In the genomic region with DNA sequence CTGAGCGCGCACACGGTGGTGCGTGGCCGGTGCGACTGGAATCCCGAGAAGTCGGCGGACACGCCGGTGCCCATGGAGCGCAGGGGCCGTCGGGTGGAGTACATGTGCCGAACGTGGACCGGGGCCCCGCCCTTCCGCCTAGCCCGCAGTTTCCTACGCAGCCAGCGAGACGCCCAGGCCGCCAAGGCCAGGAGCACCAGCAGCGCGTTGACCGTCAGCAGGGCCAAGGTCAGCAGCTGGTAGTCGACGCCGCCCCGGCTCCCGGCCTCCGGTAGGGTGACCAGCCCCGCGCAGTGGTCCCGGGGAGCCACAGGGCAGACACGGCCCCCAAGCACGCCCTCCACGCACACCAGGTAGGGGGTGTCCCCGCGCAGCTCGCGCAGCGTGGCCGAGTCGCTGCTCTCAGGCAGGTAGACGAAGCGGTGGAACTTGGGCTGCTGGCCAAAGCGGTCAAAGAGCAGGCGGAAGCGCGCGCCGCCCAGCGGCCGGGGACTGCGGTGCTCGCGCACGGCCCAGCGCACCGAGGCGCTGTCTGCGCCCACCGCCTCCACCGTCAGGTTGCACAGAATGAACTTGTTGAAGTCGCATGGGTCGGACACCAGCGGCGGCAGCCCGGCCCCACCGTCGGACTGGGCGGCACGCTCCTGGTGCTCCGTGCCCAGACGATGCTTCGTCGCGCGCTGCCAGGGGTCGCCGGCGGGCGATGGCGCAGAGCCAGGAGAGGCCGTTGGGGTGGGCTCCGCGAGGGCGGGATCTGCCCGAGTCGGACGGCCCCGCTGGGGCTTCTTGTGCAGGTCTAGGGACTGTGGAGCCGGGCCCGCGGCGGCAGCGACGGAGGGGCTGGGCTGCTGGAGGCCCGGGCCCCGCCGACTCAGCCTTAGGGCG, we compare ENCODE assay signal across 8 cellular contexts. TPM values are rescaled to one million over a fixed set of nuclear protein-coding genes. Genes with fewer than 3 reads are reported as not detected.
DNase-seq lines count a peak whose midpoint lies in the region; ATAC-seq and TF ChIP-seq lines count a peak whose summit lies in the region.

No MANE protein-coding gene starts in this region.

- no peak overlapping the region for H3K4me3 Mint-ChIP-seq in activated CD8-positive, alpha-beta T cell treated with anti-CD3 and anti-CD28 coated beads for 36 hours
- H3K4me3 Mint-ChIP-seq in nephron, result peak overlapping the region; percentile 77 to 96 (median 93)

- H3K27ac Mint-ChIP-seq in activated CD8-positive, alpha-beta T cell treated with anti-CD3 and anti-CD28 coated beads for 36 hours, result no peak overlapping the region
- no peak overlapping the region for H3K27ac Mint-ChIP-seq in nephron

- no peaks in the 10 kb centered on the region for H3K4me1 ChIP-seq in KMS-11 (ENCODE audit: low read depth, poor library complexity, severe bottlenecking)

- no peaks in the 10 kb centered on the region for H4K20me1 ChIP-seq in KMS-11 (ENCODE audit: insufficient read depth)

- POLR2A ChIA-PET in activated CD8-positive, alpha-beta T cell treated with anti-CD3 and anti-CD28 coated beads for 36 hours (lab: Charles Lee), result no interaction called here

- peaks cover 58% of the 10 kb centered on the region for H3K27me3 Mint-ChIP-seq in activated CD8-positive, alpha-beta T cell treated with anti-CD3 and anti-CD28 coated beads for 36 hours
- H3K27me3 Mint-ChIP-seq in nephron (ENCODE audit: low read depth), result peaks cover 7% of the 10 kb centered on the region

- no peaks in the 10 kb centered on the region for H3K9me3 Mint-ChIP-seq in activated CD8-positive, alpha-beta T cell treated with anti-CD3 and anti-CD28 coated beads for 36 hours
- H3K9me3 Mint-ChIP-seq in nephron, result no peaks in the 10 kb centered on the region

- DNase-seq in DMS153 (lab: John Stamatoyannopoulos, UW), result peak; percentile 79
- DNase-seq in activated CD8-positive, alpha-beta T cell treated with anti-CD3 and anti-CD28 coated beads for 36 hours, result peak; percentile 49
- peak; percentile 53 for DNase-seq in germinal center (ENCODE audit: low spot score)
- DNase-seq in NCI-H446 (lab: John Stamatoyannopoulos, UW), result no peak

- no peaks in the 10 kb centered on the region for H3K79me2 ChIP-seq in KMS-11 (ENCODE audit: insufficient read depth, low read depth)

- H3K36me3 Mint-ChIP-seq in activated CD8-positive, alpha-beta T cell treated with anti-CD3 and anti-CD28 coated beads for 36 hours (ENCODE audit: low read depth), result no peaks in the 10 kb centered on the region
- H3K36me3 Mint-ChIP-seq in nephron (ENCODE audit: low read depth), result peaks cover 22% of the 10 kb centered on the region

- H3K9ac ChIP-seq in KMS-11, result no peak overlapping the region

- CTCF ChIA-PET in activated CD8-positive, alpha-beta T cell treated with anti-CD3 and anti-CD28 coated beads for 36 hours (lab: Charles Lee), result interaction anchor here (0.7 to 7.4 kb wide), 21 partner anchors 8 to 544 kb away, joined by 3 to 58 read pairs (median 5); no protein-coding TSS in a partner anchor

- peak overlapping the region; percentile 37 for H3K4me2 ChIP-seq in KMS-11

- no peaks in the 10 kb centered on the region for H3K36me3 ChIP-seq in KMS-11 (ENCODE audit: insufficient read depth)

- peak overlapping the region; percentile 56 for H2AFZ ChIP-seq in KMS-11 (ENCODE audit: low read depth)

- peak; percentile 39 for TF ChIP-seq CTCF in KMS-11 (conservative IDR thresholded peaks at IDR 0.05; ENCODE audit: low read depth, low read length)
- TF ChIP-seq CTCF in activated CD8-positive, alpha-beta T cell treated with anti-CD3 and anti-CD28 coated beads for 36 hours (IDR thresholded peaks at IDR 0.05), result peak; percentile 44
- TF ChIP-seq CTCF in nephron (IDR thresholded peaks at IDR 0.05; ENCODE audit: unreplicated experiment in 3 of 3), result peak; percentile 41 to 55 (median 51)

- intact Hi-C loops in activated CD8-positive, alpha-beta T cell treated with anti-CD3 and anti-CD28 coated beads for 36 hours (cut with micrococcal nuclease), result loop anchor here (10.0 kb wide), 1 partner anchor 149 kb away; no protein-coding TSS in a partner anchor

- no peaks in the 10 kb centered on the region for H3K27me3 ChIP-seq in KMS-11 (ENCODE audit: insufficient read depth, low read depth)

- H3K4me3 ChIP-seq in KMS-11 (IDR thresholded peaks at IDR 0.05; ENCODE audit: insufficient read depth, low read depth, low read length), result no peak overlapping the region

- ATAC-seq in activated CD8-positive, alpha-beta T cell treated with anti-CD3 and anti-CD28 coated beads for 36 hours, result peak; percentile 45
- ATAC-seq in GM19455 (IDR thresholded peaks at IDR 0.05; ENCODE audit: unreplicated experiment) (no peak), HG02571 (IDR thresholded peaks at IDR 0.05; ENCODE audit: unreplicated experiment) (no peak)

- peaks cover 9% of the 10 kb centered on the region for H3K4me1 Mint-ChIP-seq in activated CD8-positive, alpha-beta T cell treated with anti-CD3 and anti-CD28 coated beads for 36 hours (ENCODE audit: low read depth)
- H3K4me1 Mint-ChIP-seq in nephron, result peaks cover 62% of the 10 kb centered on the region

- no peak overlapping the region for H3K27ac ChIP-seq in KMS-11

RNA-seq across cellular contexts. Expression of gene TRIL, which starts 2.2 kb away (rescaled TPM):
- not detected for total RNA-seq in activated CD8-positive, alpha-beta T cell treated with anti-CD3 and anti-CD28 coated beads for 36 hours

Comparison
In these comparisons a context has a peak if more than half of its experiments do, and no peak if none do; other contexts are left out.
1. DNase-seq: peak in DMS153 (single experiment), activated CD8-positive, alpha-beta T cell treated with anti-CD3 and anti-CD28 coated beads for 36 hours (single experiment) and germinal center (single experiment); none in NCI-H446 (0 of 2).
2. Peak in every context shown above with its lines, with median percentiles within 50 percentile points of each other: CTCF ChIP-seq.